ENCODE assay signal across 8 cellular contexts in genomic region chr1:83263808-83264207, GRCh38.
DNase-seq lines count a peak whose midpoint lies in the region; ATAC-seq and TF ChIP-seq lines count a peak whose summit lies in the region.
"Not testable (repeated sequence)": the region's sequence is repeated elsewhere in the genome, so short reads cannot be mapped to it uniquely, and the experiment has no call there.

No MANE protein-coding gene starts in this region.

- H3K4me3 Mint-ChIP-seq in GM23338, result not testable (repeated sequence)
- H3K4me3 Mint-ChIP-seq in chondrocyte (ENCODE audit: unreplicated experiment), result peak overlapping the region; percentile 64
- peak overlapping the region; percentile 89 for H3K4me3 Mint-ChIP-seq in neural crest cell
- H3K4me3 Mint-ChIP-seq in type B pancreatic cell, result peak overlapping the region; percentile 44

- H3K4me1 ChIP-seq in GM23338 (ENCODE audit: insufficient read depth); HUES64 (ENCODE audit: insufficient read depth, low read length); PC-9 (replicated peaks; ENCODE audit: insufficient read depth); cardiac muscle cell (ENCODE audit: low read depth): not testable (repeated sequence)

- H3K79me2 ChIP-seq in GM23338 (replicated peaks; ENCODE audit: insufficient read depth); PC-9 (ENCODE audit: low read depth): not testable (repeated sequence)

- not testable (repeated sequence) for ATAC-seq in GM23338

- H3K36me3 Mint-ChIP-seq in GM23338 (ENCODE audit: low read depth); chondrocyte (ENCODE audit: low read depth); neural crest cell (ENCODE audit: low read depth); type B pancreatic cell: not testable (repeated sequence)

- intact Hi-C loops in PC-9 (cut with micrococcal nuclease; ENCODE audit: unreplicated experiment), result not testable (repeated sequence)

- H3K4me1 Mint-ChIP-seq in GM23338; chondrocyte (ENCODE audit: low read depth); neural crest cell; type B pancreatic cell (ENCODE audit: unreplicated experiment): not testable (repeated sequence)

- not testable (repeated sequence) for H3K9me2 ChIP-seq in GM23338 (ENCODE audit: insufficient read depth); PC-9 (ENCODE audit: insufficient read depth)

- H3K36me3 ChIP-seq in GM23338 (ENCODE audit: insufficient read depth); HUES64 (ENCODE audit: insufficient read depth, low read length); PC-9 (ENCODE audit: low read depth); cardiac muscle cell: not testable (repeated sequence)

- H3K9ac ChIP-seq in HUES64 (ENCODE audit: low read depth, low read length), result not testable (repeated sequence)

- not testable (repeated sequence) for H3F3A ChIP-seq in GM23338 (replicated peaks; ENCODE audit: low read depth); PC-9 (ENCODE audit: insufficient read depth, low read depth)

- not testable (repeated sequence) for H3K9me3 Mint-ChIP-seq in GM23338; chondrocyte (ENCODE audit: low read depth); neural crest cell; type B pancreatic cell

- not testable (repeated sequence) for H3K27me3 Mint-ChIP-seq in GM23338 (ENCODE audit: insufficient read depth, low read depth, poor library complexity); chondrocyte (ENCODE audit: low read depth); neural crest cell (ENCODE audit: low read depth); type B pancreatic cell

- H3K27ac Mint-ChIP-seq in GM23338; chondrocyte (ENCODE audit: unreplicated experiment); neural crest cell (ENCODE audit: unreplicated experiment); type B pancreatic cell: not testable (repeated sequence)

- not testable (repeated sequence) for TF ChIP-seq CTCF in GM23338 (conservative IDR thresholded peaks at IDR 0.05; ENCODE audit: low read depth in 2 of 2); PC-9 (conservative IDR thresholded peaks at IDR 0.05); chondrocyte (IDR thresholded peaks at IDR 0.05); cardiac muscle cell (IDR thresholded peaks at IDR 0.05; ENCODE audit: low read depth, low read length); neural crest cell (conservative IDR thresholded peaks at IDR 0.05); type B pancreatic cell (conservative IDR thresholded peaks at IDR 0.05)

- H2AFZ ChIP-seq in GM23338, result not testable (repeated sequence)
- 0 out of 2 replicates have a peak overlapping the region, but pooled peaks have one; percentile 39 for H2AFZ ChIP-seq in PC-9

- peak; percentile 8 for DNase-seq in GM23338 (ENCODE audit: low spot score)
- DNase-seq in PC-9; chondrocyte (ENCODE audit: low spot score); type B pancreatic cell (ENCODE audit: extremely low spot score, unreplicated experiment): not testable (repeated sequence)
- DNase-seq in cardiac muscle cell (ENCODE audit: low read depth in 1 of 2, low spot score in 1 of 2), result peak in 1 of 2 donors; percentile 3
- peak; percentile 38 for DNase-seq in islet precursor cell
- DNase-seq in neural crest cell (ENCODE audit: low read depth, low spot score), result peak; percentile 18

- WGBS in HUES64, result 82% methylated on average over 14 of the region's 14 CpGs

- not testable (repeated sequence) for H3K9me3 ChIP-seq in HUES64 (ENCODE audit: insufficient read depth, low read depth, low read length); PC-9 (ENCODE audit: insufficient read depth, low read depth); cardiac muscle cell (ENCODE audit: low read depth)

- H3K4me2 ChIP-seq in GM23338, result peak overlapping the region; percentile 57; the same call in 1 of the 2 replicates
- H3K4me2 ChIP-seq in PC-9, result not testable (repeated sequence)

- POLR2A ChIA-PET in PC-9 (lab: Charles Lee; ENCODE audit: unreplicated experiment), result not testable (repeated sequence)

- not testable (repeated sequence) for H3K27ac ChIP-seq in GM23338 (ENCODE audit: low read depth); HUES64 (ENCODE audit: low read depth, low read length); PC-9; cardiac muscle cell

- peak overlapping the region; percentile 46; the same call in 1 of the 2 replicates for H3K4me3 ChIP-seq in GM23338
- peak overlapping the region; percentile 37; the same call in 1 of the 2 replicates for H3K4me3 ChIP-seq in HUES64 (ENCODE audit: low read length)
- H3K4me3 ChIP-seq in PC-9, result not testable (repeated sequence)
- H3K4me3 ChIP-seq in cardiac muscle cell, result peak overlapping the region; percentile 27

- H3K27me3 ChIP-seq in GM23338 (ENCODE audit: insufficient read depth); HUES64 (ENCODE audit: insufficient read depth, low read length); PC-9 (ENCODE audit: insufficient read depth, low read depth); cardiac muscle cell: not testable (repeated sequence)

- not testable (repeated sequence) for H4K20me1 ChIP-seq in GM23338 (replicated peaks; ENCODE audit: insufficient read depth); PC-9 (ENCODE audit: insufficient read depth)

- CTCF ChIA-PET in PC-9 (lab: Charles Lee), result not testable (repeated sequence)

- BruUV-seq in PC-9 (replicated peaks; lab: Mats Ljungman, UMichigan), result not testable (repeated sequence)
